Comparison of ENCODE assay signal across 16 cellular contexts in the genomic region with DNA sequence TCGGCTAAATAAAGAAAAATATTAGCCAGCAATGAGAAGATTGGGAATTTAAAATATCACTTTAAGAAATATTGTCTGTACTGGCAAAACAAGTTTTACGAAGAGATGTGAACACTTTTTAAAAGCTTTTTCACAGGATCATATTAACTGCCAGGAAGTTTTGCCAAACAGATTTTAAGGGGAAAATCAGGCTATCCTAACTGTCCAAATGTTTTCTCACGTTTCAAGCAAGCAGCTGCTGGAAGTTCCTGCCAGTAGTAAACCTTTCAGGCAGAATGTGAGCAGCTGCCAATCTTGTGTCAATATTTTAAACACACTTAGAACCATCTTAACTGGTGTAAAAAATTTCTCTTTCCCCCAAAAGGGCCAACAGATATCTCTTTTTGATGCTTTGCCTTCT.
DNase-seq lines count a peak whose midpoint lies in the region; ATAC-seq and TF ChIP-seq lines count a peak whose summit lies in the region.
"Had no signal": no experiment of that assay in that cellular context is flagged by ENCODE, and none has a peak within 500 bp of the region (broad histone marks: within the 10 kb centered on the region; RNA-seq: fewer than 3 reads in every experiment).

No MANE protein-coding gene starts in this region.

- no peak overlapping the region for H3K4me3 ChIP-seq in right atrium auricular region

- H3K36me3 Mint-ChIP-seq in T-helper 17 cell (ENCODE audit: low read depth): no peaks in the 10 kb centered on the region
- H3K36me3 Mint-ChIP-seq: CD4-positive, alpha-beta memory T cell had no signal

- no peak for TF ChIP-seq CTCF in right atrium auricular region (IDR thresholded peaks at IDR 0.05)

- no peak for DNase-seq in Right ventricle myocardium superior
- no peak for DNase-seq in right atrium auricular region (ENCODE audit: low spot score)
- DNase-seq in NCI-H1092 treated with DMSO at 0.1 percent for 48 hours (lab: John Stamatoyannopoulos, UW): peak; percentile 60
- peak; percentile 20 for DNase-seq in NCI-H774 (lab: John Stamatoyannopoulos, UW)
- no peak for DNase-seq in T-helper 17 cell
- DNase-seq in LoVo (ENCODE audit: low spot score): no peak
- no peak for DNase-seq in stimulated activated CD4-positive, alpha-beta T cell treated with anti-CD3 and anti-CD28 coated beads, Interleukin-12 subunit alpha, Interleukin-12 subunit beta, amount 100 ng/mL, for 4 hours
- DNase-seq: BE2C; CD4-positive, alpha-beta memory T cell; EL; H7; NCI-H1436; NCI-H2107 had no signal

- H3K27me3 ChIP-seq in right atrium auricular region: no peaks in the 10 kb centered on the region
- H3K27me3 ChIP-seq: BE2C had no signal

- H3K36me3 ChIP-seq in right atrium auricular region: no peaks in the 10 kb centered on the region
- H3K36me3 ChIP-seq: BE2C had no signal

- H3K27me3 Mint-ChIP-seq in T-helper 17 cell: no peaks in the 10 kb centered on the region
- H3K27me3 Mint-ChIP-seq: CD4-positive, alpha-beta memory T cell had no signal

- H3K9me3 ChIP-seq in right atrium auricular region: no peaks in the 10 kb centered on the region
- no peaks in the 10 kb centered on the region for H3K9me3 ChIP-seq in T-helper 17 cell (ENCODE audit: control insufficient read depth, low read length, poor library complexity, severe bottlenecking)
- H3K9me3 ChIP-seq: BE2C had no signal

- no peaks in the 10 kb centered on the region for H3K4me1 Mint-ChIP-seq in T-helper 17 cell
- H3K4me1 Mint-ChIP-seq: CD4-positive, alpha-beta memory T cell had no signal

- H3K27ac ChIP-seq in right atrium auricular region: no peak overlapping the region
- H3K27ac ChIP-seq: KMS-11 had no signal

- H3K4me3 Mint-ChIP-seq in T-helper 17 cell: no peak overlapping the region
- H3K4me3 Mint-ChIP-seq: CD4-positive, alpha-beta memory T cell had no signal

- no peaks in the 10 kb centered on the region for H3K4me1 ChIP-seq in right atrium auricular region
- H3K4me1 ChIP-seq: BE2C had no signal

- intact Hi-C loops in Right ventricle myocardium superior (cut with DNase I): no loop called here

- ATAC-seq in Right ventricle myocardium superior (ENCODE audit: poor library complexity) (peak; percentile 36), T-helper 17 cell (no peak)
- ATAC-seq: HepG2, Panc1 had no signal

- H3K27ac Mint-ChIP-seq in T-helper 17 cell: no peak overlapping the region
- H3K27ac Mint-ChIP-seq: CD4-positive, alpha-beta memory T cell had no signal

Comparison
In these comparisons a context has a peak if more than half of its experiments do, and no peak if none do; other contexts are left out.
1. DNase-seq: peak in NCI-H1092 treated with DMSO at 0.1 percent for 48 hours (single experiment) and NCI-H774 (single experiment); none in Right ventricle myocardium superior (single experiment), right atrium auricular region (single experiment), T-helper 17 cell (0 of 3), LoVo (single experiment) and stimulated activated CD4-positive, alpha-beta T cell treated with anti-CD3 and anti-CD28 coated beads, Interleukin-12 subunit alpha, Interleukin-12 subunit beta, amount 100 ng/mL, for 4 hours (single experiment).